ENCODE assay signal across 12 cellular contexts in the genomic region with DNA sequence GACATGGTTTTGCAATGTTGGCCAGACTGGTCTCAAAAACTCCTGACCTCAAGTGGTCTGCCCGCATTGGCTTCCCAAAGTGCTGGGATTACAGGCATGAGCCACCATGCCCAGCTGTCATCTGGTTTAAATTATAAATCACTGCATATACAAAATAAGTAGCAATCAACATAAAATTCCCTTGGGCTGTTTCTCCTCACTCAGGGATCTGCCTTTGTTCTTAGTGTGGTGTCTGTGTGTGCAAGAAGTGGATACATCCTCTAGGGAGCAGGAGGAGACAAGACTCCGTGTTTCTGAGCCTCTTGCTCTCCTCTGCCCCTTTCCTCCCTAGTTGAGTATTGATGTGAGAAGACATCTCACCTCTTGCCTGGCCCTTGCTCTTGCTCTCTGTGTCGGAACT.
DNase-seq lines count a peak whose midpoint lies in the region; ATAC-seq and TF ChIP-seq lines count a peak whose summit lies in the region.
"Had no signal": no experiment of that assay in that cellular context is flagged by ENCODE, and none has a peak within 500 bp of the region (broad histone marks: within the 10 kb centered on the region; RNA-seq: fewer than 3 reads in every experiment).

No MANE protein-coding gene starts in this region.

- ATAC-seq in HG03039 (IDR thresholded peaks at IDR 0.05; ENCODE audit: unreplicated experiment) = no peak

- intact Hi-C loops in activated T-helper 2 cell treated with anti-CD3 and anti-CD28 coated beads, Interferon-gamma antibody, Interleukin-2, Interleukin-4, amounts not matched to agents 10 μg/mL and 5 μg/mL and 100 μg/mL, durations not matched to agents 14 hours and 24 hours and 36 hours (cut with micrococcal nuclease) = no loop called here

- TF ChIP-seq CTCF in choroid plexus epithelial cell (conservative IDR thresholded peaks at IDR 0.05; ENCODE audit: low read depth, low read length) (peak; percentile 13), nephron (IDR thresholded peaks at IDR 0.05; ENCODE audit: unreplicated experiment in 3 of 3) (peak in 2 of 3 experiments; percentile 6 to 42)

- H3K4me3 ChIP-seq in choroid plexus epithelial cell (ENCODE audit: low read depth, low read length) = no peak overlapping the region
- H3K4me3 ChIP-seq: heart right ventricle had no signal

- no peak overlapping the region for H3K4me3 Mint-ChIP-seq in nephron
- no peak overlapping the region for H3K4me3 Mint-ChIP-seq in activated T-helper 2 cell treated with anti-CD3 and anti-CD28 coated beads, Interferon-gamma antibody, Interleukin-2, Interleukin-4, amounts not matched to agents 10 μg/mL and 5 μg/mL and 100 μg/mL, durations not matched to agents 14 hours and 24 hours and 36 hours (ENCODE audit: low read depth)
- H3K4me3 Mint-ChIP-seq: central memory CD8-positive, alpha-beta T cell; stimulated activated naive CD8-positive, alpha-beta T cell treated with anti-CD3 and anti-CD28 coated beads, Interleukin-15, Interleukin-2, amounts not matched to agents 100 ng/mL and 50 ng/mL, for 24 hours had no signal

- DNase-seq in SHP77 treated with DMSO at 0.1 percent for 48 hours (lab: John Stamatoyannopoulos, UW) (peak; percentile 2), SHP77 (lab: John Stamatoyannopoulos, UW) (no peak), NCI-H82 treated with DMSO at 0.1 percent for 48 hours (lab: John Stamatoyannopoulos, UW; ENCODE audit: unreplicated experiment) (peak; percentile 64), choroid plexus epithelial cell (ENCODE audit: low read depth) (peak; percentile 26)
- DNase-seq in stimulated activated CD4-positive, alpha-beta T cell treated with anti-CD3 and anti-CD28 coated beads, Interleukin-15, amount 100 ng/mL, for 24 hours = no peak
- no peak for DNase-seq in activated T-helper 2 cell treated with anti-CD3 and anti-CD28 coated beads, Interferon-gamma antibody, Interleukin-2, Interleukin-4, amounts not matched to agents 10 μg/mL and 5 μg/mL and 100 μg/mL, durations not matched to agents 14 hours and 24 hours and 36 hours (ENCODE audit: low spot score)
- DNase-seq: heart right ventricle, NCI-H226 had no signal

- H3K4me1 Mint-ChIP-seq in nephron = peaks cover 18% of the 10 kb centered on the region
- H3K4me1 Mint-ChIP-seq in activated T-helper 2 cell treated with anti-CD3 and anti-CD28 coated beads, Interferon-gamma antibody, Interleukin-2, Interleukin-4, amounts not matched to agents 10 μg/mL and 5 μg/mL and 100 μg/mL, durations not matched to agents 14 hours and 24 hours and 36 hours (ENCODE audit: low read depth) = peaks cover 8% of the 10 kb centered on the region

- H3K9me3 Mint-ChIP-seq in nephron = peaks cover 15% of the 10 kb centered on the region
- H3K9me3 Mint-ChIP-seq in activated T-helper 2 cell treated with anti-CD3 and anti-CD28 coated beads, Interferon-gamma antibody, Interleukin-2, Interleukin-4, amounts not matched to agents 10 μg/mL and 5 μg/mL and 100 μg/mL, durations not matched to agents 14 hours and 24 hours and 36 hours = no peaks in the 10 kb centered on the region
- H3K9me3 Mint-ChIP-seq: central memory CD8-positive, alpha-beta T cell; stimulated activated naive CD8-positive, alpha-beta T cell treated with anti-CD3 and anti-CD28 coated beads, Interleukin-15, Interleukin-2, amounts not matched to agents 100 ng/mL and 50 ng/mL, for 24 hours had no signal

- peak overlapping the region in 1 of 3 experiments; percentile 70 for H3K27ac Mint-ChIP-seq in nephron
- H3K27ac Mint-ChIP-seq in activated T-helper 2 cell treated with anti-CD3 and anti-CD28 coated beads, Interferon-gamma antibody, Interleukin-2, Interleukin-4, amounts not matched to agents 10 μg/mL and 5 μg/mL and 100 μg/mL, durations not matched to agents 14 hours and 24 hours and 36 hours = no peak overlapping the region
- H3K27ac Mint-ChIP-seq: stimulated activated naive CD8-positive, alpha-beta T cell treated with anti-CD3 and anti-CD28 coated beads, Interleukin-15, Interleukin-2, amounts not matched to agents 100 ng/mL and 50 ng/mL, for 24 hours had no signal

- H3K27me3 Mint-ChIP-seq in nephron (ENCODE audit: low read depth) = no peaks in the 10 kb centered on the region
- peaks cover 17% of the 10 kb centered on the region for H3K27me3 Mint-ChIP-seq in activated T-helper 2 cell treated with anti-CD3 and anti-CD28 coated beads, Interferon-gamma antibody, Interleukin-2, Interleukin-4, amounts not matched to agents 10 μg/mL and 5 μg/mL and 100 μg/mL, durations not matched to agents 14 hours and 24 hours and 36 hours (ENCODE audit: low read depth)
- H3K27me3 Mint-ChIP-seq: stimulated activated naive CD8-positive, alpha-beta T cell treated with anti-CD3 and anti-CD28 coated beads, Interleukin-15, Interleukin-2, amounts not matched to agents 100 ng/mL and 50 ng/mL, for 24 hours had no signal

- H3K36me3 Mint-ChIP-seq in nephron (ENCODE audit: low read depth) = no peaks in the 10 kb centered on the region
- H3K36me3 Mint-ChIP-seq in activated T-helper 2 cell treated with anti-CD3 and anti-CD28 coated beads, Interferon-gamma antibody, Interleukin-2, Interleukin-4, amounts not matched to agents 10 μg/mL and 5 μg/mL and 100 μg/mL, durations not matched to agents 14 hours and 24 hours and 36 hours (ENCODE audit: low read depth) = no peaks in the 10 kb centered on the region

Comparison
In these comparisons a context has a peak if more than half of its experiments do, and no peak if none do; other contexts are left out.
1. DNase-seq: peak in SHP77 treated with DMSO at 0.1 percent for 48 hours (single experiment), NCI-H82 treated with DMSO at 0.1 percent for 48 hours (single experiment) and choroid plexus epithelial cell (single experiment); none in SHP77 (0 of 2), stimulated activated CD4-positive, alpha-beta T cell treated with anti-CD3 and anti-CD28 coated beads, Interleukin-15, amount 100 ng/mL, for 24 hours (single experiment) and activated T-helper 2 cell treated with anti-CD3 and anti-CD28 coated beads, Interferon-gamma antibody, Interleukin-2, Interleukin-4, amounts not matched to agents 10 μg/mL and 5 μg/mL and 100 μg/mL, durations not matched to agents 14 hours and 24 hours and 36 hours (single experiment).